In genomic region chr12:122994140-122994675, GRCh38 we compare ENCODE assay signal across 16 cellular contexts. TPM values are rescaled to one million over a fixed set of nuclear protein-coding genes. Genes with fewer than 3 reads are reported as not detected.
A peak's percentile ranks its signal among the peaks of the same experiment; 100 is the strongest.
DNase-seq lines count a peak whose midpoint lies in the region; ATAC-seq, FAIRE-seq and TF ChIP-seq lines count a peak whose summit lies in the region.
"Had no signal": no experiment of that assay in that cellular context is flagged by ENCODE, and none has a peak within 500 bp of the region (broad histone marks: within the 10 kb centered on the region; RNA-seq: fewer than 3 reads in every experiment).

No MANE protein-coding gene starts in this region.

- intact Hi-C loops in kidney (cut with DNase I) = no loop called here
- intact Hi-C loops in psoas muscle (cut with DNase I) = no loop called here

- no peaks in the 10 kb centered on the region for H3K79me2 ChIP-seq in OCI-LY3 (ENCODE audit: low read length)

- peaks cover 6% of the 10 kb centered on the region; the same call in 1 of the 2 replicates for H4K20me1 ChIP-seq in OCI-LY3 (ENCODE audit: insufficient read depth, low read length)

- H3K27ac Mint-ChIP-seq in activated naive CD8-positive, alpha-beta T cell treated with anti-CD3 and anti-CD28 coated beads, Interleukin-2, amount 10 ng/mL, durations not matched to agents 7 days and 5 days = no peak overlapping the region
- no peak overlapping the region for H3K27ac Mint-ChIP-seq in activated naive CD8-positive, alpha-beta T cell treated with anti-CD3 and anti-CD28 coated beads, Interleukin-2, amount 50 U/mL, for 24 hours
- H3K27ac Mint-ChIP-seq: GM23338, H9 had no signal

- peak; percentile 20 for DNase-seq in activated naive CD8-positive, alpha-beta T cell treated with anti-CD3 and anti-CD28 coated beads, Interleukin-2, amount 10 ng/mL, durations not matched to agents 7 days and 5 days
- DNase-seq in activated naive CD8-positive, alpha-beta T cell treated with anti-CD3 and anti-CD28 coated beads, Interleukin-2, amount 50 U/mL, for 24 hours = no peak
- DNase-seq in kidney (peak; percentile 61), psoas muscle (peak; percentile 7 to 28), NCI-H1694 treated with DMSO at 0.1 percent for 48 hours (lab: John Stamatoyannopoulos, UW) (no peak)
- DNase-seq: Caco-2, DND-41, GDM1, H9 had no signal

- no peaks in the 10 kb centered on the region for H3K36me3 ChIP-seq in OCI-LY3 (replicated peaks; ENCODE audit: low read depth, low read length)
- H3K36me3 ChIP-seq in kidney (ENCODE audit: control insufficient read depth in 1 of 2, insufficient read depth in 2 of 2, low read length in 2 of 2) = no peaks in the 10 kb centered on the region
- H3K36me3 ChIP-seq in psoas muscle (ENCODE audit: insufficient read depth in 1 of 2, low read depth in 1 of 2) = no peaks in the 10 kb centered on the region

- H3K4me3 ChIP-seq in OCI-LY3 (ENCODE audit: low read length) (peak overlapping the region; percentile 54), kidney (ENCODE audit: low read length in 2 of 2) (peak overlapping the region in 1 of 2 donors; percentile 35), psoas muscle (no peak overlapping the region)
- H3K4me3 ChIP-seq: BLaER1, GM23338 had no signal

- H3K4me1 ChIP-seq in OCI-LY3 (ENCODE audit: low read length) (peaks cover 23% of the 10 kb centered on the region), kidney (ENCODE audit: control insufficient read depth in 1 of 2, insufficient read depth in 1 of 2, low read depth in 1 of 2, low read length in 2 of 2) (peaks cover 0 to 18% of the 10 kb centered on the region in 2 donors), psoas muscle (peaks cover 42% of the 10 kb centered on the region)
- H3K4me1 ChIP-seq: Caco-2 had no signal

- no peaks in the 10 kb centered on the region for H3K27me3 Mint-ChIP-seq in activated naive CD8-positive, alpha-beta T cell treated with anti-CD3 and anti-CD28 coated beads, Interleukin-2, amount 10 ng/mL, durations not matched to agents 7 days and 5 days
- H3K27me3 Mint-ChIP-seq in activated naive CD8-positive, alpha-beta T cell treated with anti-CD3 and anti-CD28 coated beads, Interleukin-2, amount 50 U/mL, for 24 hours = no peaks in the 10 kb centered on the region
- H3K27me3 Mint-ChIP-seq: CD8-positive, alpha-beta memory T cell had no signal

- H3K4me3 Mint-ChIP-seq in activated naive CD8-positive, alpha-beta T cell treated with anti-CD3 and anti-CD28 coated beads, Interleukin-2, amount 10 ng/mL, durations not matched to agents 7 days and 5 days = no peak overlapping the region
- H3K4me3 Mint-ChIP-seq in activated naive CD8-positive, alpha-beta T cell treated with anti-CD3 and anti-CD28 coated beads, Interleukin-2, amount 50 U/mL, for 24 hours = no peak overlapping the region
- H3K4me3 Mint-ChIP-seq: CD8-positive, alpha-beta memory T cell; GM23338; H9 had no signal

- peak overlapping the region; percentile 68 for H3K4me2 ChIP-seq in OCI-LY3 (ENCODE audit: low read length)
- H3K4me2 ChIP-seq: BLaER1, GM23338 had no signal

- H3K36me3 Mint-ChIP-seq in activated naive CD8-positive, alpha-beta T cell treated with anti-CD3 and anti-CD28 coated beads, Interleukin-2, amount 10 ng/mL, durations not matched to agents 7 days and 5 days = no peaks in the 10 kb centered on the region
- H3K36me3 Mint-ChIP-seq in activated naive CD8-positive, alpha-beta T cell treated with anti-CD3 and anti-CD28 coated beads, Interleukin-2, amount 50 U/mL, for 24 hours (ENCODE audit: low read depth) = no peaks in the 10 kb centered on the region

- no peaks in the 10 kb centered on the region for H3K4me1 Mint-ChIP-seq in activated naive CD8-positive, alpha-beta T cell treated with anti-CD3 and anti-CD28 coated beads, Interleukin-2, amount 10 ng/mL, durations not matched to agents 7 days and 5 days
- H3K4me1 Mint-ChIP-seq in activated naive CD8-positive, alpha-beta T cell treated with anti-CD3 and anti-CD28 coated beads, Interleukin-2, amount 50 U/mL, for 24 hours = peaks cover 5% of the 10 kb centered on the region
- H3K4me1 Mint-ChIP-seq: CD8-positive, alpha-beta memory T cell; GM23338 had no signal

- POLR2A ChIA-PET in activated naive CD8-positive, alpha-beta T cell treated with anti-CD3 and anti-CD28 coated beads, Interleukin-2, amount 10 ng/mL, durations not matched to agents 7 days and 5 days (lab: Charles Lee) = no interaction called here

- TF ChIP-seq CTCF in OCI-LY3 (IDR thresholded peaks at IDR 0.05; ENCODE audit: low read depth, low read length) (no peak), kidney (IDR thresholded peaks at IDR 0.05; ENCODE audit: borderline replicate concordance, extremely low read depth, insufficient read depth) (no peak), psoas muscle (IDR thresholded peaks at IDR 0.05) (no peak)

- H3K27me3 ChIP-seq in OCI-LY3 (ENCODE audit: low read depth, low read length) = peaks cover 6% of the 10 kb centered on the region; the same call in 1 of the 2 replicates
- H3K27me3 ChIP-seq in psoas muscle (ENCODE audit: insufficient read depth in 3 of 3, low read length in 2 of 3) = no peaks in the 10 kb centered on the region
- H3K27me3 ChIP-seq: BLaER1 had no signal

- H3K27ac ChIP-seq in OCI-LY3 (ENCODE audit: low read length) = no peak overlapping the region
- peak overlapping the region in 1 of 2 donors; percentile 71 for H3K27ac ChIP-seq in kidney (ENCODE audit: low read depth in 2 of 2, low read length in 2 of 2)
- H3K27ac ChIP-seq in psoas muscle = no peak overlapping the region
- H3K27ac ChIP-seq: 22Rv1, BLaER1 had no signal

- H3K9me3 ChIP-seq in OCI-LY3 (ENCODE audit: insufficient read depth, low read length) = no peaks in the 10 kb centered on the region
- H3K9me3 ChIP-seq in kidney (ENCODE audit: control insufficient read depth in 1 of 2, low read length in 2 of 2) = no peaks in the 10 kb centered on the region
- H3K9me3 ChIP-seq in psoas muscle = no peaks in the 10 kb centered on the region
- H3K9me3 ChIP-seq: BLaER1, Caco-2 had no signal

- no peak for ATAC-seq in activated naive CD8-positive, alpha-beta T cell treated with anti-CD3 and anti-CD28 coated beads, Interleukin-2, amount 10 ng/mL, durations not matched to agents 7 days and 5 days (ENCODE audit: low read depth)
- no peak for ATAC-seq in activated naive CD8-positive, alpha-beta T cell treated with anti-CD3 and anti-CD28 coated beads, Interleukin-2, amount 50 U/mL, for 24 hours
- ATAC-seq in psoas muscle (no peak), HG02852 (IDR thresholded peaks at IDR 0.05; ENCODE audit: unreplicated experiment) (no peak), GM19467 (IDR thresholded peaks at IDR 0.05; ENCODE audit: unreplicated experiment) (no peak)
- ATAC-seq: GM23338 had no signal

- no peak for FAIRE-seq in kidney (lab: Jason Lieb, UNC)

- no peak overlapping the region for H2AFZ ChIP-seq in OCI-LY3 (ENCODE audit: low read depth, low read length)
- H2AFZ ChIP-seq: GM23338 had no signal

- WGBS in psoas muscle, 3 donors = 82 to 89% (median 88%) methylated on average over 10 of the region's 10 CpGs

- H3K9ac ChIP-seq in OCI-LY3 (ENCODE audit: low read length) (no peak overlapping the region), kidney (ENCODE audit: low read length in 2 of 2) (no peak overlapping the region)
- H3K9ac ChIP-seq: BLaER1 had no signal

- no peaks in the 10 kb centered on the region for H3K9me3 Mint-ChIP-seq in activated naive CD8-positive, alpha-beta T cell treated with anti-CD3 and anti-CD28 coated beads, Interleukin-2, amount 10 ng/mL, durations not matched to agents 7 days and 5 days
- no peaks in the 10 kb centered on the region for H3K9me3 Mint-ChIP-seq in activated naive CD8-positive, alpha-beta T cell treated with anti-CD3 and anti-CD28 coated beads, Interleukin-2, amount 50 U/mL, for 24 hours
- H3K9me3 Mint-ChIP-seq: CD8-positive, alpha-beta memory T cell; GM23338; H9 had no signal

RNA-seq across cellular contexts. Expression of gene ARL6IP4, which starts 13.7 kb away (rescaled TPM):
- 100 to 1,000 TPM; 204 to 211 TPM for total RNA-seq in activated naive CD8-positive, alpha-beta T cell treated with anti-CD3 and anti-CD28 coated beads, Interleukin-2, amount 10 ng/mL, durations not matched to agents 7 days and 5 days
- 168 TPM for total RNA-seq in kidney
- polyA plus RNA-seq in kidney (ENCODE audit: insufficient read depth, low read depth, low replicate concordance) = 362 TPM
- 100 to 1,000 TPM; 113 to 130 (median 117) TPM for total RNA-seq in psoas muscle
- 100 to 1,000 TPM; 161 to 193 (median 187) TPM for polyA plus RNA-seq in psoas muscle

RNA-seq across cellular contexts. Expression of gene OGFOD2, which starts 19.2 kb away (rescaled TPM):
- total RNA-seq in activated naive CD8-positive, alpha-beta T cell treated with anti-CD3 and anti-CD28 coated beads, Interleukin-2, amount 10 ng/mL, durations not matched to agents 7 days and 5 days = 10 to 100 TPM; 33.8 to 35.5 TPM
- total RNA-seq in kidney (22.9 TPM), psoas muscle (10 to 100 TPM in 1 of 4 donors, 1 to 10 TPM in 3; 6.4 to 12.0 (median 8.5) TPM)
- polyA plus RNA-seq in kidney (ENCODE audit: insufficient read depth, low read depth, low replicate concordance) (27.5 TPM), psoas muscle (10 to 100 TPM in 2 of 3 donors, 1 to 10 TPM in 1; 7.0 to 25.3 (median 19.5) TPM)

RNA-seq across cellular contexts. Expression of gene ABCB9, which starts 27.9 kb away (rescaled TPM):
- 1 to 10 TPM; 7.0 to 9.2 TPM for total RNA-seq in activated naive CD8-positive, alpha-beta T cell treated with anti-CD3 and anti-CD28 coated beads, Interleukin-2, amount 10 ng/mL, durations not matched to agents 7 days and 5 days
- total RNA-seq in kidney = 7.6 TPM
- 4.6 TPM for polyA plus RNA-seq in kidney (ENCODE audit: insufficient read depth, low read depth, low replicate concordance)
- total RNA-seq in psoas muscle = under 1 TPM; 0.47 to 0.97 (median 0.78) TPM
- polyA plus RNA-seq in psoas muscle = 1 to 10 TPM in 1 of 3 donors, under 1 TPM in 2; 0.56 to 1.1 (median 0.62) TPM

Comparison
In these comparisons a context has a peak if more than half of its experiments do, and no peak if none do; other contexts are left out.
1. DNase-seq: peak in activated naive CD8-positive, alpha-beta T cell treated with anti-CD3 and anti-CD28 coated beads, Interleukin-2, amount 10 ng/mL, durations not matched to agents 7 days and 5 days (single experiment), kidney (single experiment) and psoas muscle (2 of 2); none in activated naive CD8-positive, alpha-beta T cell treated with anti-CD3 and anti-CD28 coated beads, Interleukin-2, amount 50 U/mL, for 24 hours (single experiment) and NCI-H1694 treated with DMSO at 0.1 percent for 48 hours (single experiment).